In the genomic region with DNA sequence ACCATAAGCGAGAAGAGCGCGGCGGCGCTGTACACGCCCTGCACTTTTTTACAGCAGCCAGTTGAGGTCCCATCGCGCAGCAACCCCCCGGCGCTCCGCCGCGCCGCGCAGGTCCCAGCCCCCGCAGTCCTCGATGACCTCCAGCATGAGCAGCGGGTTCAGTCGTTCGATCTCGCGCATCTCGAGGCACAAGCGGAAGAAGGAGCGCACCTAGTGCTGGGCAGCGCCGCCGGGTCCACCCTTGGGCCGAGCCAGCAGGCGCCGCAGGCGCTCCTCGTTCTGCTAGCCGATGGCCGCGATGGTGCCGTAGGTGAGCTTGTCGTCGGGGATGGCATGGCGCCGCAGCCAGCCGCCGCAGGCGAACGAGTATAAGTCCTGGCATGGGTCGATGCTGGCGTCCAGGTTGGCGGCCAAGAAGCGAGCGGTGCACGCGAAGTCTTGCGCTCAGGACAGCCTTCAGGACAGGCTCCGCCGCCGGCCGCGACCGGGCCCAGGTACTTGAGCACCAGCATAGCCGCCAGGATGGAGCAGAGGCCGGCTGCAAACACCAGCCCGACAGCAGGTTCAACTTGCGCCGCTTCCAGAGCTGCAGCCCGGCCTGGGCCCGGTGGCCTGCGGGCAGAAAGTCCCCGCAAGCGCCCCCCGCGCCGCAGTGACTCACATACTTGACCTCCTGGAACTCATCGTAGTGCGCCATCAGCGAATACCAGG, we compare ENCODE assay signal across 14 cellular contexts. TPM values are rescaled to one million over a fixed set of nuclear protein-coding genes. Genes with fewer than 3 reads are reported as not detected.
DNase-seq lines count a peak whose midpoint lies in the region; ATAC-seq and TF ChIP-seq lines count a peak whose summit lies in the region.
"Had no signal": no experiment of that assay in that cellular context is flagged by ENCODE, and none has a peak within 500 bp of the region (broad histone marks: within the 10 kb centered on the region; RNA-seq: fewer than 3 reads in every experiment).

No MANE protein-coding gene starts in this region.

- no TSS peak for BruUV-seq in Calu3 (replicated peaks; lab: Mats Ljungman, UMichigan)

- H3K36me3 ChIP-seq in neural cell (ENCODE audit: insufficient read depth, low read length): no peaks in the 10 kb centered on the region

- H3K9me3 ChIP-seq in neural cell (ENCODE audit: low read length): no peaks in the 10 kb centered on the region
- H3K9me3 ChIP-seq: body of pancreas had no signal

- H3K4me3 ChIP-seq in neural cell (ENCODE audit: low read length): peak overlapping the region; percentile 56
- H3K4me3 ChIP-seq: body of pancreas had no signal

- no peak overlapping the region for H3K27ac Mint-ChIP-seq in Calu3 (ENCODE audit: unreplicated experiment)
- H3K27ac Mint-ChIP-seq: immature natural killer cell had no signal

- TF ChIP-seq CTCF in Calu3 (IDR thresholded peaks at IDR 0.05; ENCODE audit: unreplicated experiment) (no peak), neural cell (IDR thresholded peaks at IDR 0.05; ENCODE audit: poor library complexity, severe bottlenecking) (no peak)

- ATAC-seq in HG02885 (IDR thresholded peaks at IDR 0.05; ENCODE audit: poor library complexity, unreplicated experiment): no peak
- ATAC-seq in GM21717 (IDR thresholded peaks at IDR 0.05; ENCODE audit: unreplicated experiment): no peak
- ATAC-seq: body of pancreas had no signal

- CTCF ChIA-PET in Calu3 (lab: Charles Lee): no interaction called here

- no peak overlapping the region for H2AFZ ChIP-seq in neural cell (ENCODE audit: low read depth, low read length)

- no peak overlapping the region for H3K4me2 ChIP-seq in neural cell (ENCODE audit: low read length)

- H3K79me2 ChIP-seq in neural cell (replicated peaks; ENCODE audit: insufficient read depth, low read length): no peaks in the 10 kb centered on the region

- H3K4me3 Mint-ChIP-seq in Calu3 (ENCODE audit: low read depth, unreplicated experiment): peak overlapping the region; percentile 61
- H3K4me3 Mint-ChIP-seq: immature natural killer cell had no signal

- no peaks in the 10 kb centered on the region for H3K9me3 Mint-ChIP-seq in Calu3 (ENCODE audit: low read depth, unreplicated experiment)
- H3K9me3 Mint-ChIP-seq: immature natural killer cell had no signal

- H3K4me1 Mint-ChIP-seq in Calu3 (ENCODE audit: low read depth, unreplicated experiment): peaks cover 20% of the 10 kb centered on the region
- H3K4me1 Mint-ChIP-seq: immature natural killer cell had no signal

- H3K27ac ChIP-seq in neural cell (ENCODE audit: low read length): no peak overlapping the region
- H3K27ac ChIP-seq: body of pancreas had no signal

- H4K20me1 ChIP-seq in neural cell (ENCODE audit: insufficient read depth): no peaks in the 10 kb centered on the region

- peaks cover 80% of the 10 kb centered on the region for H3K27me3 ChIP-seq in neural cell (ENCODE audit: insufficient read depth, low read depth, low read length)

- no peaks in the 10 kb centered on the region for H3K36me3 Mint-ChIP-seq in Calu3 (ENCODE audit: insufficient read depth, unreplicated experiment)

- H3F3A ChIP-seq in neural cell (ENCODE audit: insufficient read depth, low read length, poor library complexity, severe bottlenecking): no peaks in the 10 kb centered on the region

- H3K27me3 Mint-ChIP-seq in Calu3 (ENCODE audit: unreplicated experiment): peaks cover 55% of the 10 kb centered on the region

- no peak for TF ChIP-seq RAD21 in neural cell (conservative IDR thresholded peaks at IDR 0.05)

- intact Hi-C loops in Calu3 (cut with micrococcal nuclease; ENCODE audit: unreplicated experiment): no loop called here

- no peak overlapping the region for H3K9ac ChIP-seq in neural cell (ENCODE audit: low read length)

- H3K9me2 ChIP-seq in neural cell (ENCODE audit: insufficient read depth, low read length): no peaks in the 10 kb centered on the region

- TF ChIP-seq EP300 in neural cell (conservative IDR thresholded peaks at IDR 0.05; ENCODE audit: poor library complexity, severe bottlenecking): no peak

- DNase-seq in Calu3 (no peak), RPMI7951 (ENCODE audit: low read depth) (peak; percentile 32), glomerular visceral epithelial cell (ENCODE audit: extremely low spot score) (peak; percentile 19), anterior cingulate cortex (lab: John Stamatoyannopoulos, UW) (no peak), NCI-H345 treated with DMSO at 0.1 percent for 48 hours (lab: John Stamatoyannopoulos, UW; ENCODE audit: unreplicated experiment) (no peak)
- DNase-seq: activated CD4-positive, alpha-beta T cell treated with anti-CD3 and anti-CD28 coated beads for 48 hours; body of pancreas; immature natural killer cell; NCI-H1436; stimulated activated CD4-positive, alpha-beta T cell treated with anti-CD3 and anti-CD28 coated beads, Interleukin-15, amount 100 ng/mL, for 24 hours; SW 1271 had no signal

TF ChIP-seq in neural cell, 6 proteins besides CTCF, POLR2A, EP300 and RAD21:
- TF ChIP-seq TAF1 (IDR thresholded peaks at IDR 0.05; ENCODE audit: low read depth) (no peak), EZH2 (IDR thresholded peaks at IDR 0.05; ENCODE audit: borderline replicate concordance, insufficient read depth, low read length, poor library complexity, severe bottlenecking) (peak; percentile 83)

RNA-seq across cellular contexts. Expression of gene ALPP, which starts 8.3 kb away (rescaled TPM):
- total RNA-seq in Calu3 (2022): not detected in 2 replicates
- not detected in 2 replicates for total RNA-seq in RPMI7951 (2014; rRNA removed; shearing (Covaris generic))
- polyA plus RNA-seq in neural cell: not detected in 2 replicates
- polyA minus RNA-seq in neural cell: not detected in 2 replicates
- polyA plus RNA-seq: immature natural killer cell had no signal

RNA-seq across cellular contexts. Expression of gene ALPG, which starts 19.7 kb away (rescaled TPM):
- not detected in 2 replicates for total RNA-seq in Calu3 (2022)
- not detected in 2 replicates for total RNA-seq in RPMI7951 (2014; rRNA removed; shearing (Covaris generic))
- polyA plus RNA-seq in neural cell: not detected in 2 replicates
- not detected in 2 replicates for polyA minus RNA-seq in neural cell
- total RNA-seq: body of pancreas had no signal
- polyA plus RNA-seq: immature natural killer cell had no signal

Comparison
In these comparisons a context has a peak if more than half of its experiments do, and no peak if none do; other contexts are left out.
1. DNase-seq: peak in RPMI7951 (single experiment) and glomerular visceral epithelial cell (single experiment); none in Calu3 (single experiment), anterior cingulate cortex (0 of 58) and NCI-H345 treated with DMSO at 0.1 percent for 48 hours (single experiment).